8 cellular contexts compared by ENCODE assay signal in the genomic region with DNA sequence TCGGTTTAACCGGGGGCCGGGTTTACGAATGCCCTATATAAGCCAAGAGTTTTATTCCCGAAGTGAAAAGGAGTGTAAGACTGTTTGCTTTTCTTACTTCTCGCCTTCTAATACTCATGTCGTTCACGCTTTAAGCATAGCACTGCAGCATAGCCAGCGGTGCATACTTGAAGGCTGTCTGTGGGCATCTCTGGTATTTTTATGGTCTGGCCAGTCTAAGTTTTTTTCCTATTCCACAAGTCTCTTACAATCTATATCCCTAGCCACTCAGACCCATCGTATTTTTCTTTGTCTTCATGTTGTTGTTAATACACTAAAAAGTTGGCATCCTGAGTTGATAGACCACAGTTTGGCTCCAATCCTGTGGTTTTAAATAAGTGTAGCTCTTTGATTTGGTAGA. TPM values are rescaled to one million over a fixed set of nuclear protein-coding genes. Genes with fewer than 3 reads are reported as not detected.
A peak's percentile ranks its signal among the peaks of the same experiment; 100 is the strongest.
DNase-seq lines count a peak whose midpoint lies in the region; ATAC-seq and FAIRE-seq lines count a peak whose summit lies in the region.

No MANE protein-coding gene starts in this region.

- 1% methylated on average over 9 of the region's 10 CpGs for WGBS in HUES64

- H3K4me3 Mint-ChIP-seq in CD4-positive, alpha-beta memory T cell, result peak overlapping the region; percentile 85 to 94 (median 89)
- H3K4me3 Mint-ChIP-seq in activated naive CD8-positive, alpha-beta T cell treated with anti-CD3 and anti-CD28 coated beads, Interleukin-2, amount 50 U/mL, for 24 hours, result peak overlapping the region; percentile 97
- peak overlapping the region; percentile 80 for H3K4me3 Mint-ChIP-seq in stimulated activated memory B cell treated with anti-CD40 and anti-IgM and Interleukin-4, amounts not matched to agents 10 μg/mL and 1 μg/mL and 100 μg/mL, for 72 hours

- POLR2A ChIA-PET in CD4-positive, alpha-beta memory T cell (lab: Charles Lee; ENCODE audit: partially characterized antibody), result interaction anchor here (0.7 to 6.7 kb wide), 20 partner anchors 13 to 786 kb away, joined by 3 to 166 read pairs (median 8); partner anchors contain the start of genes KDM4C, RANBP6 and RIC1

- no peak for FAIRE-seq in frontal cortex (lab: Jason Lieb, UNC)

- H3K36me3 ChIP-seq in CD4-positive, alpha-beta memory T cell (ENCODE audit: insufficient read depth, low read length), result no peaks in the 10 kb centered on the region
- H3K36me3 ChIP-seq in HUES64 (ENCODE audit: insufficient read depth, low read length) (no peaks in the 10 kb centered on the region), iPS-20b (ENCODE audit: insufficient read depth, low read depth, low read length) (no peaks in the 10 kb centered on the region)

- H3K4me3 ChIP-seq in CD4-positive, alpha-beta memory T cell (ENCODE audit: low read length in 2 of 2), result peak overlapping the region; percentile 77 to 91
- H3K4me3 ChIP-seq in HUES64 (ENCODE audit: low read length) (peak overlapping the region; percentile 89), iPS-20b (ENCODE audit: low read length) (peak overlapping the region; percentile 91)

- peaks cover 0 to 4% (median 0%) of the 10 kb centered on the region in 8 donors for H3K9me3 Mint-ChIP-seq in CD4-positive, alpha-beta memory T cell
- H3K9me3 Mint-ChIP-seq in activated naive CD8-positive, alpha-beta T cell treated with anti-CD3 and anti-CD28 coated beads, Interleukin-2, amount 50 U/mL, for 24 hours, result no peaks in the 10 kb centered on the region
- no peaks in the 10 kb centered on the region for H3K9me3 Mint-ChIP-seq in stimulated activated memory B cell treated with anti-CD40 and anti-IgM and Interleukin-4, amounts not matched to agents 10 μg/mL and 1 μg/mL and 100 μg/mL, for 72 hours

- H3K36me3 Mint-ChIP-seq in CD4-positive, alpha-beta memory T cell, result peaks cover 10 to 25% of the 10 kb centered on the region in 2 donors
- H3K36me3 Mint-ChIP-seq in activated naive CD8-positive, alpha-beta T cell treated with anti-CD3 and anti-CD28 coated beads, Interleukin-2, amount 50 U/mL, for 24 hours (ENCODE audit: low read depth), result peaks cover 26% of the 10 kb centered on the region
- H3K36me3 Mint-ChIP-seq in stimulated activated memory B cell treated with anti-CD40 and anti-IgM and Interleukin-4, amounts not matched to agents 10 μg/mL and 1 μg/mL and 100 μg/mL, for 72 hours, result no peaks in the 10 kb centered on the region

- peak overlapping the region; percentile 97 for H3K9ac ChIP-seq in HUES64 (ENCODE audit: low read depth, low read length)
- H3K9ac ChIP-seq in iPS-20b (ENCODE audit: low read depth, low read length), result peak overlapping the region; percentile 95; the same call in 1 of the 2 replicates

- H3K4me1 ChIP-seq in CD4-positive, alpha-beta memory T cell (ENCODE audit: insufficient read depth, low read length), result peaks cover 57% of the 10 kb centered on the region
- H3K4me1 ChIP-seq in HUES64 (ENCODE audit: insufficient read depth, low read length) (peaks cover 21% of the 10 kb centered on the region), iPS-20b (ENCODE audit: insufficient read depth, low read length) (peaks cover 12% of the 10 kb centered on the region; the same call in 1 of the 2 replicates)

- peak overlapping the region; percentile 72 for H3K27ac ChIP-seq in CD4-positive, alpha-beta memory T cell (ENCODE audit: low read depth, low read length)
- H3K27ac ChIP-seq in HUES64 (ENCODE audit: low read depth, low read length) (no peak overlapping the region), iPS-20b (ENCODE audit: low read length) (no peak overlapping the region)

- ATAC-seq in activated naive CD8-positive, alpha-beta T cell treated with anti-CD3 and anti-CD28 coated beads, Interleukin-2, amount 50 U/mL, for 24 hours, result no peak
- no peak for ATAC-seq in stimulated activated memory B cell treated with anti-CD40 and anti-IgM and Interleukin-4, amounts not matched to agents 10 μg/mL and 1 μg/mL and 100 μg/mL, for 72 hours

- no peaks in the 10 kb centered on the region for H3K27me3 Mint-ChIP-seq in CD4-positive, alpha-beta memory T cell
- H3K27me3 Mint-ChIP-seq in activated naive CD8-positive, alpha-beta T cell treated with anti-CD3 and anti-CD28 coated beads, Interleukin-2, amount 50 U/mL, for 24 hours, result no peaks in the 10 kb centered on the region
- H3K27me3 Mint-ChIP-seq in stimulated activated memory B cell treated with anti-CD40 and anti-IgM and Interleukin-4, amounts not matched to agents 10 μg/mL and 1 μg/mL and 100 μg/mL, for 72 hours, result no peaks in the 10 kb centered on the region

- CTCF ChIA-PET in CD4-positive, alpha-beta memory T cell (lab: Charles Lee; ENCODE audit: partially characterized antibody), result interaction anchor here (1.0 to 2.4 kb wide), 6 partner anchors 9 to 29 kb away, joined by 3 to 9 read pairs (median 6); no protein-coding TSS in a partner anchor

- peak in 1 of 5 donors; percentile 19 for DNase-seq in CD4-positive, alpha-beta memory T cell
- DNase-seq in activated naive CD8-positive, alpha-beta T cell treated with anti-CD3 and anti-CD28 coated beads, Interleukin-2, amount 50 U/mL, for 24 hours, result no peak
- DNase-seq in SKM-1 treated with dmso at 0.1 percent for 144 hours (lab: John Stamatoyannopoulos, UW; ENCODE audit: unreplicated experiment) (no peak), ecto neural progenitor cell (ENCODE audit: low spot score) (no peak), frontal cortex (ENCODE audit: low spot score in 2 of 2) (no peak)

- H3K27me3 ChIP-seq in CD4-positive, alpha-beta memory T cell (ENCODE audit: insufficient read depth, low read length), result no peaks in the 10 kb centered on the region
- H3K27me3 ChIP-seq in HUES64 (ENCODE audit: insufficient read depth, low read length) (peaks cover 21% of the 10 kb centered on the region), iPS-20b (ENCODE audit: insufficient read depth, low read length) (peaks cover 25% of the 10 kb centered on the region)

- no peaks in the 10 kb centered on the region for H3K9me3 ChIP-seq in CD4-positive, alpha-beta memory T cell (ENCODE audit: control insufficient read depth in 1 of 2, low read length in 2 of 2)
- no peaks in the 10 kb centered on the region for H3K9me3 ChIP-seq in HUES64 (ENCODE audit: insufficient read depth, low read depth, low read length)
- no peaks in the 10 kb centered on the region for H3K9me3 ChIP-seq in iPS-20b (ENCODE audit: insufficient read depth, low read depth, low read length)

- H3K27ac Mint-ChIP-seq in CD4-positive, alpha-beta memory T cell, result peak overlapping the region; percentile 61 to 95 (median 87)
- H3K27ac Mint-ChIP-seq in activated naive CD8-positive, alpha-beta T cell treated with anti-CD3 and anti-CD28 coated beads, Interleukin-2, amount 50 U/mL, for 24 hours, result peak overlapping the region; percentile 87
- peak overlapping the region; percentile 95 for H3K27ac Mint-ChIP-seq in stimulated activated memory B cell treated with anti-CD40 and anti-IgM and Interleukin-4, amounts not matched to agents 10 μg/mL and 1 μg/mL and 100 μg/mL, for 72 hours

- peaks cover 40 to 61% (median 49%) of the 10 kb centered on the region in 4 donors for H3K4me1 Mint-ChIP-seq in CD4-positive, alpha-beta memory T cell
- peaks cover 52% of the 10 kb centered on the region for H3K4me1 Mint-ChIP-seq in activated naive CD8-positive, alpha-beta T cell treated with anti-CD3 and anti-CD28 coated beads, Interleukin-2, amount 50 U/mL, for 24 hours
- H3K4me1 Mint-ChIP-seq in stimulated activated memory B cell treated with anti-CD40 and anti-IgM and Interleukin-4, amounts not matched to agents 10 μg/mL and 1 μg/mL and 100 μg/mL, for 72 hours, result peaks cover 67% of the 10 kb centered on the region

- intact Hi-C loops in CD4-positive, alpha-beta memory T cell (cut with micrococcal nuclease), result loop anchor here (5.0 to 10.0 kb wide), 4 partner anchors 63 to 1429 kb away; partner anchors contain the start of genes JAK2 and PLGRKT

RNA-seq across cellular contexts. Expression of gene UHRF2, which starts 1.3 kb away (rescaled TPM):
- 100 to 1,000 TPM; 124 to 128 TPM for total RNA-seq in CD4-positive, alpha-beta memory T cell
- 10 to 100 TPM in 1 of 2 donors, 1 to 10 TPM in 1; 8.7 to 16.0 TPM for polyA plus RNA-seq in CD4-positive, alpha-beta memory T cell
- 25.3 TPM for polyA plus RNA-seq in HUES64 (2013, experiment 1 of 2)
- 28.8 TPM for polyA plus RNA-seq in HUES64 (2013, experiment 2 of 2)
- total RNA-seq in frontal cortex, result 55.4 TPM
